ENCODE assay signal across 22 cellular contexts in genomic region chr12:21371050-21371449, GRCh38. TPM values are rescaled to one million over a fixed set of nuclear protein-coding genes. Genes with fewer than 3 reads are reported as not detected.
"Had no signal": no experiment of that assay in that cellular context is flagged by ENCODE, and none has a peak within 500 bp of the region (broad histone marks: within the 10 kb centered on the region; RNA-seq: fewer than 3 reads in every experiment).

No MANE protein-coding gene starts in this region.

- H3K36me3 Mint-ChIP-seq: activated naive CD8-positive, alpha-beta T cell treated with anti-CD3 and anti-CD28 coated beads, Interleukin-2, amount 10 ng/mL, durations not matched to agents 7 days and 5 days; natural killer cell treated with Interleukin-12 subunit alpha and Interleukin-12 subunit beta and Interleukin-15 and Interleukin-18, amount 100 ng/mL, for 72 hours; stimulated activated naive B cell treated with anti-CD40 and anti-IgM and Interleukin-4, amounts not matched to agents 10 μg/mL and 1 μg/mL and 100 μg/mL, for 72 hours had no signal

- H3K9me3 ChIP-seq: breast epithelium, heart left ventricle, ovary, prostate gland, testis, upper lobe of left lung had no signal

- H3K27ac Mint-ChIP-seq: activated naive CD8-positive, alpha-beta T cell treated with anti-CD3 and anti-CD28 coated beads, Interleukin-2, amount 10 ng/mL, durations not matched to agents 7 days and 5 days; natural killer cell treated with Interleukin-12 subunit alpha and Interleukin-12 subunit beta and Interleukin-15 and Interleukin-18, amount 100 ng/mL, for 72 hours; stimulated activated naive B cell treated with anti-CD40 and anti-IgM and Interleukin-4, amounts not matched to agents 10 μg/mL and 1 μg/mL and 100 μg/mL, for 72 hours; T-helper 2 cell treated with Interferon-gamma antibody and Interleukin-4, amounts not matched to agents 5 μg/mL and 100 μg/mL, for 36 hours had no signal

- H3K27me3 Mint-ChIP-seq: stimulated activated naive B cell treated with anti-CD40 and anti-IgM and Interleukin-4, amounts not matched to agents 10 μg/mL and 1 μg/mL and 100 μg/mL, for 72 hours had no signal

- H3K27me3 ChIP-seq: breast epithelium, heart left ventricle, ovary, testis, upper lobe of left lung had no signal

- H3K9me3 Mint-ChIP-seq: activated naive CD8-positive, alpha-beta T cell treated with anti-CD3 and anti-CD28 coated beads, Interleukin-2, amount 10 ng/mL, durations not matched to agents 7 days and 5 days; activated T-cell treated with anti-CD3 and anti-CD28 coated beads, Interleukin-2, amount 50 U/mL, for 4 hours; natural killer cell treated with Interleukin-12 subunit alpha and Interleukin-12 subunit beta and Interleukin-15 and Interleukin-18, amount 100 ng/mL, for 72 hours; stimulated activated naive B cell treated with anti-CD40 and anti-IgM and Interleukin-4, amounts not matched to agents 10 μg/mL and 1 μg/mL and 100 μg/mL, for 72 hours; T-helper 2 cell treated with Interferon-gamma antibody and Interleukin-4, amounts not matched to agents 5 μg/mL and 100 μg/mL, for 36 hours had no signal

- H3K4me3 ChIP-seq: breast epithelium, coronary artery, heart left ventricle, ovary, prostate gland, testis, upper lobe of left lung had no signal

- ATAC-seq: activated T-cell treated with anti-CD3 and anti-CD28 coated beads, Interleukin-2, amount 50 U/mL, for 4 hours; heart left ventricle; left cardiac atrium; natural killer cell treated with Interleukin-12 subunit alpha and Interleukin-12 subunit beta and Interleukin-15 and Interleukin-18, amount 100 ng/mL, for 72 hours; stimulated activated naive B cell treated with anti-CD40 and anti-IgM and Interleukin-4, amounts not matched to agents 10 μg/mL and 1 μg/mL and 100 μg/mL, for 72 hours had no signal

- DNase-seq: activated CD8-positive, alpha-beta memory T cell treated with anti-CD3 and anti-CD28 coated beads, Interleukin-2, amount 50 U/mL, for 48 hours; activated naive CD4-positive, alpha-beta T cell treated with Interleukin-2 at 50 U/mL for 16 hours; activated naive CD8-positive, alpha-beta T cell treated with anti-CD3 and anti-CD28 coated beads, Interleukin-2, amount 10 ng/mL, durations not matched to agents 7 days and 5 days; activated T-cell treated with anti-CD3 and anti-CD28 coated beads, Interleukin-2, amount 50 U/mL, for 4 hours; amniotic stem cell; heart left ventricle; islet precursor cell; left cardiac atrium; ovary; stimulated activated CD4-positive, alpha-beta T cell treated with anti-CD3 and anti-CD28 coated beads, Interleukin-2, amount 100 ng/mL, for 48 hours; stimulated activated CD8-positive, alpha-beta memory T cell treated with anti-CD3 and anti-CD28 coated beads, Interleukin-4, amount 100 ng/mL, for 48 hours; stimulated activated naive B cell treated with anti-CD40 and anti-IgM and Interleukin-4, amounts not matched to agents 10 μg/mL and 1 μg/mL and 100 μg/mL, for 72 hours; testis; upper lobe of left lung had no signal

- H3K36me3 ChIP-seq: breast epithelium, heart left ventricle, ovary, prostate gland, upper lobe of left lung had no signal

- H3K4me3 Mint-ChIP-seq: activated naive CD8-positive, alpha-beta T cell treated with anti-CD3 and anti-CD28 coated beads, Interleukin-2, amount 10 ng/mL, durations not matched to agents 7 days and 5 days; activated T-cell treated with anti-CD3 and anti-CD28 coated beads, Interleukin-2, amount 50 U/mL, for 4 hours; natural killer cell treated with Interleukin-12 subunit alpha and Interleukin-12 subunit beta and Interleukin-15 and Interleukin-18, amount 100 ng/mL, for 72 hours; stimulated activated naive B cell treated with anti-CD40 and anti-IgM and Interleukin-4, amounts not matched to agents 10 μg/mL and 1 μg/mL and 100 μg/mL, for 72 hours; T-helper 2 cell treated with Interferon-gamma antibody and Interleukin-4, amounts not matched to agents 5 μg/mL and 100 μg/mL, for 36 hours had no signal

- H3K4me1 ChIP-seq: breast epithelium, heart left ventricle, prostate gland, testis, upper lobe of left lung had no signal

- H3K27ac ChIP-seq: breast epithelium, coronary artery, heart left ventricle, ovary, prostate gland, testis, upper lobe of left lung had no signal

RNA-seq across cellular contexts. Expression of gene IAPP, which starts 1.7 kb away (rescaled TPM):
- total RNA-seq: activated CD8-positive, alpha-beta memory T cell treated with anti-CD3 and anti-CD28 coated beads for 36 hours; activated naive CD8-positive, alpha-beta T cell treated with anti-CD3 and anti-CD28 coated beads, Interleukin-2, amount 10 ng/mL, durations not matched to agents 7 days and 5 days; activated T-cell treated with anti-CD3 and anti-CD28 coated beads, Interleukin-2, amount 50 U/mL, for 4 hours; breast epithelium; epithelial cell of proximal tubule; fibroblast of villous mesenchyme; heart left ventricle; left cardiac atrium; natural killer cell treated with Interleukin-12 subunit alpha and Interleukin-12 subunit beta and Interleukin-15 and Interleukin-18, amount 100 ng/mL, for 72 hours; ovary; prostate gland; testis; upper lobe of left lung had no signal
- polyA plus RNA-seq: heart left ventricle, ovary had no signal

RNA-seq across cellular contexts. Expression of gene SLCO1A2, which starts 36.3 kb away (rescaled TPM):
- total RNA-seq: activated CD8-positive, alpha-beta memory T cell treated with anti-CD3 and anti-CD28 coated beads for 36 hours; activated naive CD8-positive, alpha-beta T cell treated with anti-CD3 and anti-CD28 coated beads, Interleukin-2, amount 10 ng/mL, durations not matched to agents 7 days and 5 days; activated T-cell treated with anti-CD3 and anti-CD28 coated beads, Interleukin-2, amount 50 U/mL, for 4 hours; epithelial cell of proximal tubule; heart left ventricle; left cardiac atrium; natural killer cell treated with Interleukin-12 subunit alpha and Interleukin-12 subunit beta and Interleukin-15 and Interleukin-18, amount 100 ng/mL, for 72 hours had no signal
- polyA plus RNA-seq: heart left ventricle had no signal
